2 cellular contexts compared by ENCODE assay signal in the genomic region with DNA sequence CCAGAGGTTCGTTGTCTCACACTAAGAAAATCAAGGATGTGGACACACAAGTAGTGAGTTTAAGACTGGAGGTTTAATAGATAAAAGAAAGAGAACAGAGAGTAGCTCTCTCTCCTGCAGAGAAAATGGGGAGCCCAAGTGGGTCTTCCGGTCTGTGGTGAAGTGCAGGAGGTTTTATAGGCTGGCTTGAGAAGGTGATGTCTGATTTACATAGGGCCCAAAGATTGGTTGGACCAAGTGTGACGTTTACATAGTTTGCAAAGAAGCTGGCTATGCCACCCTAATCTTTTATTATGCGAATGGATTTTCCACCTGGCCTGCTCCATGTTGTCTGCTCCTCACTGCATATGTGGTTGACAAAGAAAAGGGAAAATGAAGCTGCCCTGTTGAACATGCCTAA.
TF ChIP-seq lines count a peak whose summit lies in the region.

No MANE protein-coding gene starts in this region.

TF ChIP-seq in GM23338, 12 proteins besides CTCF, POLR2A, EP300 and RAD21 (continued from another document and continues in another):
- TF ChIP-seq, protein P1, sequence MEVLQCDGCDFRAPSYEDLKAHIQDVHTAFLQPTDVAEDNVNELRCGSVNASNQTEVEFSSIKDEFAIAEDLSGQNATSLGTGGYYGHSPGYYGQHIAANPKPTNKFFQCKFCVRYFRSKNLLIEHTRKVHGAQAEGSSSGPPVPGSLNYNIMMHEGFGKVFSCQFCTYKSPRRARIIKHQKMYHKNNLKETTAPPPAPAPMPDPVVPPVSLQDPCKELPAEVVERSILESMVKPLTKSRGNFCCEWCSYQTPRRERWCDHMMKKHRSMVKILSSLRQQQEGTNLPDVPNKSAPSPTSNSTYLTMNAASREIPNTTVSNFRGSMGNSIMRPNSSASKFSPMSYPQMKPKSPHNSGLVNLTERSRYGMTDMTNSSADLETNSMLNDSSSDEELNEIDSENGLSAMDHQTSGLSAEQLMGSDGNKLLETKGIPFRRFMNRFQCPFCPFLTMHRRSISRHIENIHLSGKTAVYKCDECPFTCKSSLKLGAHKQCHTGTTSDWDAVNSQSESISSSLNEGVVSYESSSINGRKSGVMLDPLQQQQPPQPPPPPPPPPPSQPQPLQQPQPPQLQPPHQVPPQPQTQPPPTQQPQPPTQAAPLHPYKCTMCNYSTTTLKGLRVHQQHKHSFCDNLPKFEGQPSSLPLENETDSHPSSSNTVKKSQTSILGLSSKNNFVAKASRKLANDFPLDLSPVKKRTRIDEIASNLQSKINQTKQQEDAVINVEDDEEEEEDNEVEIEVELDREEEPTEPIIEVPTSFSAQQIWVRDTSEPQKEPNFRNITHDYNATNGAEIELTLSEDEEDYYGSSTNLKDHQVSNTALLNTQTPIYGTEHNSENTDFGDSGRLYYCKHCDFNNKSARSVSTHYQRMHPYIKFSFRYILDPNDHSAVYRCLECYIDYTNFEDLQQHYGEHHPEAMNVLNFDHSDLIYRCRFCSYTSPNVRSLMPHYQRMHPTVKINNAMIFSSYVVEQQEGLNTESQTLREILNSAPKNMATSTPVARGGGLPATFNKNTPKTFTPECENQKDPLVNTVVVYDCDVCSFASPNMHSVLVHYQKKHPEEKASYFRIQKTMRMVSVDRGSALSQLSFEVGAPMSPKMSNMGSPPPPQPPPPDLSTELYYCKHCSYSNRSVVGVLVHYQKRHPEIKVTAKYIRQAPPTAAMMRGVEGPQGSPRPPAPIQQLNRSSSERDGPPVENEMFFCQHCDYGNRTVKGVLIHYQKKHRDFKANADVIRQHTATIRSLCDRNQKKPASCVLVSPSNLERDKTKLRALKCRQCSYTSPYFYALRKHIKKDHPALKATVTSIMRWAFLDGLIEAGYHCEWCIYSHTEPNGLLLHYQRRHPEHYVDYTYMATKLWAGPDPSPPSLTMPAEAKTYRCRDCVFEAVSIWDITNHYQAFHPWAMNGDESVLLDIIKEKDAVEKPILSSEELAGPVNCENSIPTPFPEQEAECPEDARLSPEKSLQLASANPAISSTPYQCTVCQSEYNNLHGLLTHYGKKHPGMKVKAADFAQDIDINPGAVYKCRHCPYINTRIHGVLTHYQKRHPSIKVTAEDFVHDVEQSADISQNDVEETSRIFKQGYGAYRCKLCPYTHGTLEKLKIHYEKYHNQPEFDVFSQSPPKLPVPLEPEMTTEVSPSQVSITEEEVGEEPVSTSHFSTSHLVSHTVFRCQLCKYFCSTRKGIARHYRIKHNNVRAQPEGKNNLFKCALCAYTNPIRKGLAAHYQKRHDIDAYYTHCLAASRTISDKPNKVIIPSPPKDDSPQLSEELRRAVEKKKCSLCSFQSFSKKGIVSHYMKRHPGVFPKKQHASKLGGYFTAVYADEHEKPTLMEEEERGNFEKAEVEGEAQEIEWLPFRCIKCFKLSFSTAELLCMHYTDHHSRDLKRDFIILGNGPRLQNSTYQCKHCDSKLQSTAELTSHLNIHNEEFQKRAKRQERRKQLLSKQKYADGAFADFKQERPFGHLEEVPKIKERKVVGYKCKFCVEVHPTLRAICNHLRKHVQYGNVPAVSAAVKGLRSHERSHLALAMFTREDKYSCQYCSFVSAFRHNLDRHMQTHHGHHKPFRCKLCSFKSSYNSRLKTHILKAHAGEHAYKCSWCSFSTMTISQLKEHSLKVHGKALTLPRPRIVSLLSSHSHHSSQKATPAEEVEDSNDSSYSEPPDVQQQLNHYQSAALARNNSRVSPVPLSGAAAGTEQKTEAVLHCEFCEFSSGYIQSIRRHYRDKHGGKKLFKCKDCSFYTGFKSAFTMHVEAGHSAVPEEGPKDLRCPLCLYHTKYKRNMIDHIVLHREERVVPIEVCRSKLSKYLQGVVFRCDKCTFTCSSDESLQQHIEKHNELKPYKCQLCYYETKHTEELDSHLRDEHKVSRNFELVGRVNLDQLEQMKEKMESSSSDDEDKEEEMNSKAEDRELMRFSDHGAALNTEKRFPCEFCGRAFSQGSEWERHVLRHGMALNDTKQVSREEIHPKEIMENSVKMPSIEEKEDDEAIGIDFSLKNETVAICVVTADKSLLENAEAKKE (CRISPR knock-in tag; IDR thresholded peaks at IDR 0.05): no peak
- TF ChIP-seq STAT1 (IDR thresholded peaks at IDR 0.05; ENCODE audit: unreplicated experiment) (no peak), POLR2AphosphoS5 (IDR thresholded peaks at IDR 0.05; ENCODE audit: low read depth) (no peak), ZNF114 (CRISPR knock-in tag; IDR thresholded peaks at IDR 0.05) (no peak), EZH2 (IDR thresholded peaks at IDR 0.05; ENCODE audit: low read depth, unreplicated experiment) (no peak), ZNF331 (CRISPR knock-in tag; IDR thresholded peaks at IDR 0.05; ENCODE audit: low read depth) (no peak), CREB1 (CRISPR knock-in tag; IDR thresholded peaks at IDR 0.05; ENCODE audit: low read depth) (no peak), NANOG (IDR thresholded peaks at IDR 0.05; ENCODE audit: borderline replicate concordance) (no peak), EZH2phosphoT487 (IDR thresholded peaks at IDR 0.05; ENCODE audit: unreplicated experiment) (no peak)
- TF ChIP-seq, protein P2, sequence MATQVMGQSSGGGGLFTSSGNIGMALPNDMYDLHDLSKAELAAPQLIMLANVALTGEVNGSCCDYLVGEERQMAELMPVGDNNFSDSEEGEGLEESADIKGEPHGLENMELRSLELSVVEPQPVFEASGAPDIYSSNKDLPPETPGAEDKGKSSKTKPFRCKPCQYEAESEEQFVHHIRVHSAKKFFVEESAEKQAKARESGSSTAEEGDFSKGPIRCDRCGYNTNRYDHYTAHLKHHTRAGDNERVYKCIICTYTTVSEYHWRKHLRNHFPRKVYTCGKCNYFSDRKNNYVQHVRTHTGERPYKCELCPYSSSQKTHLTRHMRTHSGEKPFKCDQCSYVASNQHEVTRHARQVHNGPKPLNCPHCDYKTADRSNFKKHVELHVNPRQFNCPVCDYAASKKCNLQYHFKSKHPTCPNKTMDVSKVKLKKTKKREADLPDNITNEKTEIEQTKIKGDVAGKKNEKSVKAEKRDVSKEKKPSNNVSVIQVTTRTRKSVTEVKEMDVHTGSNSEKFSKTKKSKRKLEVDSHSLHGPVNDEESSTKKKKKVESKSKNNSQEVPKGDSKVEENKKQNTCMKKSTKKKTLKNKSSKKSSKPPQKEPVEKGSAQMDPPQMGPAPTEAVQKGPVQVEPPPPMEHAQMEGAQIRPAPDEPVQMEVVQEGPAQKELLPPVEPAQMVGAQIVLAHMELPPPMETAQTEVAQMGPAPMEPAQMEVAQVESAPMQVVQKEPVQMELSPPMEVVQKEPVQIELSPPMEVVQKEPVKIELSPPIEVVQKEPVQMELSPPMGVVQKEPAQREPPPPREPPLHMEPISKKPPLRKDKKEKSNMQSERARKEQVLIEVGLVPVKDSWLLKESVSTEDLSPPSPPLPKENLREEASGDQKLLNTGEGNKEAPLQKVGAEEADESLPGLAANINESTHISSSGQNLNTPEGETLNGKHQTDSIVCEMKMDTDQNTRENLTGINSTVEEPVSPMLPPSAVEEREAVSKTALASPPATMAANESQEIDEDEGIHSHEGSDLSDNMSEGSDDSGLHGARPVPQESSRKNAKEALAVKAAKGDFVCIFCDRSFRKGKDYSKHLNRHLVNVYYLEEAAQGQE (IDR thresholded peaks at IDR 0.05; ENCODE audit: unreplicated experiment): no peak

TF ChIP-seq in K562, 482 proteins besides CTCF, POLR2A, EP300 and RAD21 (continued from another document):
- TF ChIP-seq ZNF586 (CRISPR knock-in tag; conservative IDR thresholded peaks at IDR 0.05) (no peak), RBFOX2 (IDR thresholded peaks at IDR 0.05; ENCODE audit: low read depth, low read length) (peak; percentile 47), ZNF778 (CRISPR knock-in tag; IDR thresholded peaks at IDR 0.05) (no peak), ATF1 (CRISPR knock-in tag; IDR thresholded peaks at IDR 0.05) (no peak), ATF1 (tag; IDR thresholded peaks at IDR 0.05) (peak; percentile 49), SLC30A9 (CRISPR knock-in tag; IDR thresholded peaks at IDR 0.05) (no peak), ETV1 (tag; conservative IDR thresholded peaks at IDR 0.05; ENCODE audit: low read depth) (peak; percentile 41; the same call in 1 of the 2 replicates), TBP (optimal IDR thresholded peaks at IDR 0.05; ENCODE audit: low read depth, low read length) (peak; percentile 40), TEAD1 (CRISPR knock-in tag; IDR thresholded peaks at IDR 0.05) (peak in 1 of 2 experiments; percentile 41; a peak in 1 of 4 replicates), SUPT5H (IDR thresholded peaks at IDR 0.05) (peak; percentile 51; the same call in 1 of the 2 replicates), NR4A1 (CRISPR knock-in tag; IDR thresholded peaks at IDR 0.05) (peak; percentile 41; the same call in 1 of the 2 replicates), NR4A1 (tag; IDR thresholded peaks at IDR 0.05) (no peak), POLR2H (tag; IDR thresholded peaks at IDR 0.05; ENCODE audit: low read depth) (0 out of 2 replicates have a peak, but pooled peaks have one; percentile 24), HDAC8 (tag; IDR thresholded peaks at IDR 0.05) (0 out of 2 replicates have a peak, but pooled peaks have one; percentile 29), CREM (IDR thresholded peaks at IDR 0.05; ENCODE audit: low read depth) (0 out of 2 replicates have a peak, but pooled peaks have one; percentile 20), ZNF175 (CRISPR knock-in tag; IDR thresholded peaks at IDR 0.05; ENCODE audit: low read depth) (0 out of 2 replicates have a peak, but pooled peaks have one; percentile 22)
- TF ChIP-seq, protein P3, sequence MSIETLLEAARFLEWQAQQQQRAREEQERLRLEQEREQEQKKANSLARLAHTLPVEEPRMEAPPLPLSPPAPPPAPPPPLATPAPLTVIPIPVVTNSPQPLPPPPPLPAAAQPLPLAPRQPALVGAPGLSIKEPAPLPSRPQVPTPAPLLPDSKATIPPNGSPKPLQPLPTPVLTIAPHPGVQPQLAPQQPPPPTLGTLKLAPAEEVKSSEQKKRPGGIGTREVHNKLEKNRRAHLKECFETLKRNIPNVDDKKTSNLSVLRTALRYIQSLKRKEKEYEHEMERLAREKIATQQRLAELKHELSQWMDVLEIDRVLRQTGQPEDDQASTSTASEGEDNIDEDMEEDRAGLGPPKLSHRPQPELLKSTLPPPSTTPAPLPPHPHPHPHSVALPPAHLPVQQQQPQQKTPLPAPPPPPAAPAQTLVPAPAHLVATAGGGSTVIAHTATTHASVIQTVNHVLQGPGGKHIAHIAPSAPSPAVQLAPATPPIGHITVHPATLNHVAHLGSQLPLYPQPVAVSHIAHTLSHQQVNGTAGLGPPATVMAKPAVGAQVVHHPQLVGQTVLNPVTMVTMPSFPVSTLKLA (conservative IDR thresholded peaks at IDR 0.05): no peak
- TF ChIP-seq, protein P4, sequence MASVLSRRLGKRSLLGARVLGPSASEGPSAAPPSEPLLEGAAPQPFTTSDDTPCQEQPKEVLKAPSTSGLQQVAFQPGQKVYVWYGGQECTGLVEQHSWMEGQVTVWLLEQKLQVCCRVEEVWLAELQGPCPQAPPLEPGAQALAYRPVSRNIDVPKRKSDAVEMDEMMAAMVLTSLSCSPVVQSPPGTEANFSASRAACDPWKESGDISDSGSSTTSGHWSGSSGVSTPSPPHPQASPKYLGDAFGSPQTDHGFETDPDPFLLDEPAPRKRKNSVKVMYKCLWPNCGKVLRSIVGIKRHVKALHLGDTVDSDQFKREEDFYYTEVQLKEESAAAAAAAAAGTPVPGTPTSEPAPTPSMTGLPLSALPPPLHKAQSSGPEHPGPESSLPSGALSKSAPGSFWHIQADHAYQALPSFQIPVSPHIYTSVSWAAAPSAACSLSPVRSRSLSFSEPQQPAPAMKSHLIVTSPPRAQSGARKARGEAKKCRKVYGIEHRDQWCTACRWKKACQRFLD (CRISPR knock-in tag; IDR thresholded peaks at IDR 0.05): 0 out of 2 replicates have a peak, but pooled peaks have one; percentile 43
